In the genomic region with DNA sequence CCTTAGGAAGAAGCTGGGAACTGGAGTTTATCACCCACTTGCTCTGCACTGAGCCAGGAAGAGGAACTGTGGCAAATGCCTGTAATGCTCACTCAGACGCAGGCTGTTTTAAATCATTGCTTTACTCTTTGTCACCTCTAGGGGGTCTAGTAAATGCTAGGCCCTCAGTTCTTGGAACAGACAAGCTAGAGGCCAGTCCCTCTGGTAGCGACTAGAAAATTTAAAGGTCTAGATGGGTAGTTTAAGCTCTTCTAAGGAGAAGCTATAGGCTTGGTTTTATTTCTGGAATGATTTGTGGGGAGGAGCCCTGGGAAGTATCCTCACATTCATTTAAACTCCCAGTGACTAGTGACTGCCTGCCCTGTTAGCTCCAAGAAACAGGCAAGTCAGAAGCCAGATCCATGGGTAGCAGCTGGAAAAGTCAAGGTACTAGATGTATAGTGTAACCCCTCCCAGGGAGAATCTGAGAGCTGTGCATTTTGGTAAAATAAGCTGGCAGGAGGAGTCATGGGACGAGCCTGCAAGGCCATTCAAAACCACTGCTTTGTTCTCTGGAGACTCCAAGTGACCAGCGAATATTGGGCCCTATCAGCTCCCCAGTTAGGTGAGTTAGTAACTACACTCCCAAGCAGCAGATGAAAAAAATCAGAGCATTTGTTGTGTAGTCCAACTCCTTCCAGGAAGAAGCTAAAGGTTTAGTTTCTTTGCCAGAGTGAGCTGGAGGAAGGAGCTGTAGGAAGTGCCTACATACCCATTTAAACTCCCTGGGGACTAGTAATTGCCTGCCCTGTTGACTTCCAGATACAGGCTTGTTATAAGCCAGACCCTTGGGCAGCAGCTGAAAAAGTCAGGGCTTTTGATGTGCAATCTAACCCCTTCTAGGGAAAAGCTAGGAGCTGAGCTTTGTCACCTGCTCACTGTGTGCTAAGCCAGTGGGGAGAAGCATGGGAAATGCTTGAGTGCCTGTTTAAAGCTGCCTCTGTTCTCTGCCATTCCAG, we compare ENCODE assay signal across 1 cellular context.
TF ChIP-seq lines count a peak whose summit lies in the region.

No MANE protein-coding gene starts in this region.

TF ChIP-seq in GM23338, 12 proteins besides CTCF, POLR2A, EP300 and RAD21 (continued from another document):
- TF ChIP-seq, protein P1, sequence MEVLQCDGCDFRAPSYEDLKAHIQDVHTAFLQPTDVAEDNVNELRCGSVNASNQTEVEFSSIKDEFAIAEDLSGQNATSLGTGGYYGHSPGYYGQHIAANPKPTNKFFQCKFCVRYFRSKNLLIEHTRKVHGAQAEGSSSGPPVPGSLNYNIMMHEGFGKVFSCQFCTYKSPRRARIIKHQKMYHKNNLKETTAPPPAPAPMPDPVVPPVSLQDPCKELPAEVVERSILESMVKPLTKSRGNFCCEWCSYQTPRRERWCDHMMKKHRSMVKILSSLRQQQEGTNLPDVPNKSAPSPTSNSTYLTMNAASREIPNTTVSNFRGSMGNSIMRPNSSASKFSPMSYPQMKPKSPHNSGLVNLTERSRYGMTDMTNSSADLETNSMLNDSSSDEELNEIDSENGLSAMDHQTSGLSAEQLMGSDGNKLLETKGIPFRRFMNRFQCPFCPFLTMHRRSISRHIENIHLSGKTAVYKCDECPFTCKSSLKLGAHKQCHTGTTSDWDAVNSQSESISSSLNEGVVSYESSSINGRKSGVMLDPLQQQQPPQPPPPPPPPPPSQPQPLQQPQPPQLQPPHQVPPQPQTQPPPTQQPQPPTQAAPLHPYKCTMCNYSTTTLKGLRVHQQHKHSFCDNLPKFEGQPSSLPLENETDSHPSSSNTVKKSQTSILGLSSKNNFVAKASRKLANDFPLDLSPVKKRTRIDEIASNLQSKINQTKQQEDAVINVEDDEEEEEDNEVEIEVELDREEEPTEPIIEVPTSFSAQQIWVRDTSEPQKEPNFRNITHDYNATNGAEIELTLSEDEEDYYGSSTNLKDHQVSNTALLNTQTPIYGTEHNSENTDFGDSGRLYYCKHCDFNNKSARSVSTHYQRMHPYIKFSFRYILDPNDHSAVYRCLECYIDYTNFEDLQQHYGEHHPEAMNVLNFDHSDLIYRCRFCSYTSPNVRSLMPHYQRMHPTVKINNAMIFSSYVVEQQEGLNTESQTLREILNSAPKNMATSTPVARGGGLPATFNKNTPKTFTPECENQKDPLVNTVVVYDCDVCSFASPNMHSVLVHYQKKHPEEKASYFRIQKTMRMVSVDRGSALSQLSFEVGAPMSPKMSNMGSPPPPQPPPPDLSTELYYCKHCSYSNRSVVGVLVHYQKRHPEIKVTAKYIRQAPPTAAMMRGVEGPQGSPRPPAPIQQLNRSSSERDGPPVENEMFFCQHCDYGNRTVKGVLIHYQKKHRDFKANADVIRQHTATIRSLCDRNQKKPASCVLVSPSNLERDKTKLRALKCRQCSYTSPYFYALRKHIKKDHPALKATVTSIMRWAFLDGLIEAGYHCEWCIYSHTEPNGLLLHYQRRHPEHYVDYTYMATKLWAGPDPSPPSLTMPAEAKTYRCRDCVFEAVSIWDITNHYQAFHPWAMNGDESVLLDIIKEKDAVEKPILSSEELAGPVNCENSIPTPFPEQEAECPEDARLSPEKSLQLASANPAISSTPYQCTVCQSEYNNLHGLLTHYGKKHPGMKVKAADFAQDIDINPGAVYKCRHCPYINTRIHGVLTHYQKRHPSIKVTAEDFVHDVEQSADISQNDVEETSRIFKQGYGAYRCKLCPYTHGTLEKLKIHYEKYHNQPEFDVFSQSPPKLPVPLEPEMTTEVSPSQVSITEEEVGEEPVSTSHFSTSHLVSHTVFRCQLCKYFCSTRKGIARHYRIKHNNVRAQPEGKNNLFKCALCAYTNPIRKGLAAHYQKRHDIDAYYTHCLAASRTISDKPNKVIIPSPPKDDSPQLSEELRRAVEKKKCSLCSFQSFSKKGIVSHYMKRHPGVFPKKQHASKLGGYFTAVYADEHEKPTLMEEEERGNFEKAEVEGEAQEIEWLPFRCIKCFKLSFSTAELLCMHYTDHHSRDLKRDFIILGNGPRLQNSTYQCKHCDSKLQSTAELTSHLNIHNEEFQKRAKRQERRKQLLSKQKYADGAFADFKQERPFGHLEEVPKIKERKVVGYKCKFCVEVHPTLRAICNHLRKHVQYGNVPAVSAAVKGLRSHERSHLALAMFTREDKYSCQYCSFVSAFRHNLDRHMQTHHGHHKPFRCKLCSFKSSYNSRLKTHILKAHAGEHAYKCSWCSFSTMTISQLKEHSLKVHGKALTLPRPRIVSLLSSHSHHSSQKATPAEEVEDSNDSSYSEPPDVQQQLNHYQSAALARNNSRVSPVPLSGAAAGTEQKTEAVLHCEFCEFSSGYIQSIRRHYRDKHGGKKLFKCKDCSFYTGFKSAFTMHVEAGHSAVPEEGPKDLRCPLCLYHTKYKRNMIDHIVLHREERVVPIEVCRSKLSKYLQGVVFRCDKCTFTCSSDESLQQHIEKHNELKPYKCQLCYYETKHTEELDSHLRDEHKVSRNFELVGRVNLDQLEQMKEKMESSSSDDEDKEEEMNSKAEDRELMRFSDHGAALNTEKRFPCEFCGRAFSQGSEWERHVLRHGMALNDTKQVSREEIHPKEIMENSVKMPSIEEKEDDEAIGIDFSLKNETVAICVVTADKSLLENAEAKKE (CRISPR knock-in tag; IDR thresholded peaks at IDR 0.05) = no peak
- TF ChIP-seq POLR2AphosphoS5 (IDR thresholded peaks at IDR 0.05; ENCODE audit: low read depth) = no peak
- no peak for TF ChIP-seq STAT1 (IDR thresholded peaks at IDR 0.05; ENCODE audit: unreplicated experiment)
- TF ChIP-seq CREB1 (CRISPR knock-in tag; IDR thresholded peaks at IDR 0.05; ENCODE audit: low read depth) = no peak
- TF ChIP-seq EZH2 (IDR thresholded peaks at IDR 0.05; ENCODE audit: low read depth, unreplicated experiment) = no peak
- no peak for TF ChIP-seq EZH2phosphoT487 (IDR thresholded peaks at IDR 0.05; ENCODE audit: unreplicated experiment)
- no peak for TF ChIP-seq ZNF331 (CRISPR knock-in tag; IDR thresholded peaks at IDR 0.05; ENCODE audit: low read depth)
